In genomic region chr2:241842620-241843211, GRCh38 we compare ENCODE assay signal across 8 cellular contexts. TPM values are rescaled to one million over a fixed set of nuclear protein-coding genes. Genes with fewer than 3 reads are reported as not detected.
DNase-seq lines count a peak whose midpoint lies in the region; ATAC-seq and TF ChIP-seq lines count a peak whose summit lies in the region.

No MANE protein-coding gene starts in this region.

- ATAC-seq in GM21576 (IDR thresholded peaks at IDR 0.05; ENCODE audit: unreplicated experiment) (peak; percentile 43), HG03039 (IDR thresholded peaks at IDR 0.05; ENCODE audit: unreplicated experiment) (no peak)

- no peaks in the 10 kb centered on the region for H3K9me3 ChIP-seq in left ventricle myocardium inferior (replicated peaks)

- H3K4me3 ChIP-seq in left ventricle myocardium inferior = peak overlapping the region; percentile 61

- H3K27ac ChIP-seq in left ventricle myocardium inferior (replicated peaks) = peak overlapping the region; percentile 74

- peak; percentile 19 to 21 for DNase-seq in AML-193 (lab: John Stamatoyannopoulos, UW)
- DNase-seq in activated CD4-positive, alpha-beta T cell treated with anti-CD3 and anti-CD28 coated beads, Interleukin-2, amount 50 U/mL, for 4 hours = peak; percentile 31 to 33
- no peak for DNase-seq in left ventricle myocardium inferior
- DNase-seq in stimulated activated CD4-positive, alpha-beta T cell treated with anti-CD3 and anti-CD28 coated beads, Interleukin-4, amount 100 ng/mL, for 24 hours = peak; percentile 50
- DNase-seq in HuH-7 (ENCODE audit: low spot score) = no peak
- no peak for DNase-seq in cerebellar nuclear complex (lab: John Stamatoyannopoulos, UW)

- intact Hi-C loops in left ventricle myocardium inferior (cut with micrococcal nuclease) = no loop called here

- H3K4me1 ChIP-seq in left ventricle myocardium inferior = peaks cover 25% of the 10 kb centered on the region

- no peaks in the 10 kb centered on the region for H3K36me3 ChIP-seq in left ventricle myocardium inferior

- TF ChIP-seq CTCF in left ventricle myocardium inferior (IDR thresholded peaks at IDR 0.05; ENCODE audit: borderline replicate concordance) = no peak

- no peaks in the 10 kb centered on the region for H3K27me3 ChIP-seq in left ventricle myocardium inferior (ENCODE audit: low read depth)

RNA-seq across cellular contexts. Expression of gene PDCD1, which starts 16.0 kb away (rescaled TPM):
- 3.3 TPM for total RNA-seq in left ventricle myocardium inferior

RNA-seq across cellular contexts. Expression of gene RTP5, which starts 26.8 kb away (rescaled TPM):
- not detected for total RNA-seq in left ventricle myocardium inferior

RNA-seq across cellular contexts. Expression of gene NEU4, which starts 33.7 kb away (rescaled TPM):
- not detected for total RNA-seq in left ventricle myocardium inferior

Comparison
In these comparisons a context has a peak if more than half of its experiments do, and no peak if none do; other contexts are left out.
1. DNase-seq: peak in AML-193 (2 of 2), activated CD4-positive, alpha-beta T cell treated with anti-CD3 and anti-CD28 coated beads, Interleukin-2, amount 50 U/mL, for 4 hours (2 of 2) and stimulated activated CD4-positive, alpha-beta T cell treated with anti-CD3 and anti-CD28 coated beads, Interleukin-4, amount 100 ng/mL, for 24 hours (single experiment); none in left ventricle myocardium inferior (single experiment), HuH-7 (single experiment) and cerebellar nuclear complex (0 of 2).